ENCODE assay signal across 8 cellular contexts in the genomic region with DNA sequence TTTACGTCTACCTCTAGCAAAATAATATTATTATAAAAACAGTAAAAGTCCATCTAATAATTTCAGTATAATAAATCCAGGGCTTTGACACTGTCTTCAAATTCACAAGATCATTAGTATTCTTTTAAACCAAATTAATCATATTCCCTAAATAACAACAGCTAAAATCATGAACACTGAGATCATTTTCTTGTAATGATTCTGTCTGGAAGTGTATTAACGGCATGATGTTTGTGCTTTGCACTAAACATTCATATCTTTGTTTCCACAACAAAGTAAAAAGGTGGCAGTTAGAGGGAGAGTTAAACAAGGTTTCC. TPM values are rescaled to one million over a fixed set of nuclear protein-coding genes. Genes with fewer than 3 reads are reported as not detected.
DNase-seq lines count a peak whose midpoint lies in the region; ATAC-seq, FAIRE-seq and TF ChIP-seq lines count a peak whose summit lies in the region.

No MANE protein-coding gene starts in this region.

- peaks cover 52% of the 10 kb centered on the region for H3K4me1 Mint-ChIP-seq in activated naive CD8-positive, alpha-beta T cell treated with anti-CD3 and anti-CD28 coated beads, Interleukin-2, amount 50 U/mL, for 24 hours

- H3K27ac Mint-ChIP-seq in activated naive CD8-positive, alpha-beta T cell treated with anti-CD3 and anti-CD28 coated beads, Interleukin-2, amount 50 U/mL, for 24 hours, result peak overlapping the region; percentile 95

- no peaks in the 10 kb centered on the region for H3K36me3 ChIP-seq in SK-N-SH (replicated peaks in 1 of 2; ENCODE audit: control insufficient read depth in 1 of 2, insufficient read depth in 2 of 2, low read length in 1 of 2)
- H3K36me3 ChIP-seq in kidney (ENCODE audit: control insufficient read depth in 1 of 2, insufficient read depth in 2 of 2, low read length in 2 of 2), result no peaks in the 10 kb centered on the region
- no peaks in the 10 kb centered on the region for H3K36me3 ChIP-seq in stomach smooth muscle (ENCODE audit: control insufficient read depth in 2 of 2, insufficient read depth in 2 of 2, low read length in 2 of 2)

- DNase-seq in SK-N-SH (no peak), kidney (no peak), SIG-M5 treated with dmso at 0.1 percent for 504 hours (lab: John Stamatoyannopoulos, UW; ENCODE audit: unreplicated experiment) (no peak), NCI-H187 (lab: John Stamatoyannopoulos, UW) (no peak), AG08395 (ENCODE audit: low spot score) (no peak)
- no peak for DNase-seq in activated naive CD8-positive, alpha-beta T cell treated with anti-CD3 and anti-CD28 coated beads, Interleukin-2, amount 50 U/mL, for 24 hours

- CTCF ChIA-PET in SK-N-SH (lab: Yijun Ruan, JAX), result interaction anchor here (0.9 to 2.6 kb wide), 5 partner anchors 15 to 234 kb away, joined by 3 to 8 read pairs (median 4); no protein-coding TSS in a partner anchor

- no peaks in the 10 kb centered on the region for H3K9me2 ChIP-seq in SK-N-SH

- H3K27me3 ChIP-seq in SK-N-SH (ENCODE audit: insufficient read depth) (no peaks in the 10 kb centered on the region), stomach smooth muscle (ENCODE audit: control insufficient read depth in 1 of 2, insufficient read depth in 2 of 2, low read length in 2 of 2) (no peaks in the 10 kb centered on the region)

- FAIRE-seq in kidney (lab: Jason Lieb, UNC), result no peak

- WGBS in SK-N-SH (ENCODE audit: low lambda C conversion rate), result 92% methylated on average over 2 of the region's 2 CpGs

- no peaks in the 10 kb centered on the region for H3K9me3 Mint-ChIP-seq in activated naive CD8-positive, alpha-beta T cell treated with anti-CD3 and anti-CD28 coated beads, Interleukin-2, amount 50 U/mL, for 24 hours

- H3K4me1 ChIP-seq in SK-N-SH (ENCODE audit: control insufficient read depth in 1 of 2, insufficient read depth in 2 of 2, low read depth in 1 of 2, low read length in 1 of 2) (peaks cover 2 to 5% of the 10 kb centered on the region in 2 experiments; a peak in 3 of 4 replicates), kidney (ENCODE audit: control insufficient read depth in 1 of 2, insufficient read depth in 1 of 2, low read depth in 1 of 2, low read length in 2 of 2) (peaks cover 2 to 13% of the 10 kb centered on the region in 2 donors), stomach smooth muscle (ENCODE audit: control insufficient read depth, insufficient read depth, low read length) (peaks cover 2% of the 10 kb centered on the region)

- no peak for TF ChIP-seq EP300 in SK-N-SH (IDR thresholded peaks at IDR 0.05; ENCODE audit: borderline replicate concordance in 1 of 2, low read depth in 1 of 2, low read length in 1 of 2)

- no peak for TF ChIP-seq RAD21 in SK-N-SH (IDR thresholded peaks at IDR 0.05; ENCODE audit: low read length)

- TF ChIP-seq CTCF in SK-N-SH (IDR thresholded peaks at IDR 0.05) (no peak), kidney (IDR thresholded peaks at IDR 0.05; ENCODE audit: borderline replicate concordance, extremely low read depth, insufficient read depth) (no peak)

- H3K9ac ChIP-seq in SK-N-SH, result peak overlapping the region; percentile 78; the same call in 1 of the 2 replicates
- H3K9ac ChIP-seq in kidney (ENCODE audit: low read length in 2 of 2), result peak overlapping the region in 1 of 2 donors; percentile 74
- H3K9ac ChIP-seq in stomach smooth muscle (ENCODE audit: low read length in 2 of 2), result peak overlapping the region; percentile 64 to 72

- H4K20me1 ChIP-seq in SK-N-SH (ENCODE audit: insufficient read depth), result no peaks in the 10 kb centered on the region

- intact Hi-C loops in kidney (cut with DNase I), result no loop called here

- no peaks in the 10 kb centered on the region for H3K27me3 Mint-ChIP-seq in activated naive CD8-positive, alpha-beta T cell treated with anti-CD3 and anti-CD28 coated beads, Interleukin-2, amount 50 U/mL, for 24 hours

- H3K4me3 ChIP-seq in SK-N-SH (ENCODE audit: low read depth in 2 of 2, low read length in 1 of 2) (peak overlapping the region; percentile 65 to 72; a peak in 2 of 4 replicates), kidney (ENCODE audit: low read length in 2 of 2) (peak overlapping the region; percentile 61 to 86), stomach smooth muscle (ENCODE audit: low read length in 2 of 2) (peak overlapping the region; percentile 74 to 77)

- H3K4me3 Mint-ChIP-seq in activated naive CD8-positive, alpha-beta T cell treated with anti-CD3 and anti-CD28 coated beads, Interleukin-2, amount 50 U/mL, for 24 hours, result peak overlapping the region; percentile 95

- no peaks in the 10 kb centered on the region for H3K9me3 ChIP-seq in SK-N-SH
- H3K9me3 ChIP-seq in kidney (ENCODE audit: control insufficient read depth in 1 of 2, low read length in 2 of 2), result no peaks in the 10 kb centered on the region
- H3K9me3 ChIP-seq in stomach smooth muscle (ENCODE audit: control insufficient read depth in 2 of 2, low read length in 2 of 2), result no peaks in the 10 kb centered on the region

- H3F3A ChIP-seq in SK-N-SH (replicated peaks; ENCODE audit: insufficient read depth), result peaks cover 9% of the 10 kb centered on the region

- peak overlapping the region; percentile 88; the same call in 1 of the 2 replicates for H2AFZ ChIP-seq in SK-N-SH (ENCODE audit: low read depth)

- peak overlapping the region; percentile 85; the same call in 1 of the 2 replicates for H3K4me2 ChIP-seq in SK-N-SH

- H3K27ac ChIP-seq in SK-N-SH (ENCODE audit: low read depth in 2 of 2, low read length in 1 of 2), result peak overlapping the region in 1 of 2 experiments; percentile 57; a peak in 1 of 4 replicates
- peak overlapping the region; percentile 91 to 95 for H3K27ac ChIP-seq in kidney (ENCODE audit: low read depth in 2 of 2, low read length in 2 of 2)
- H3K27ac ChIP-seq in stomach smooth muscle (ENCODE audit: low read length), result peak overlapping the region; percentile 72

- peaks cover 51% of the 10 kb centered on the region for H3K79me2 ChIP-seq in SK-N-SH (ENCODE audit: insufficient read depth)

- POLR2A ChIA-PET in SK-N-SH (lab: Yijun Ruan, JAX), result interaction anchor here (1.1 kb wide), 1 partner anchor 19 kb away, joined by 3 read pairs; a partner anchor contains a TSS

- ATAC-seq in SK-N-SH treated with all-trans-retinoic acid at 6 μM for 48 hours, result no peak
- ATAC-seq in activated naive CD8-positive, alpha-beta T cell treated with anti-CD3 and anti-CD28 coated beads, Interleukin-2, amount 50 U/mL, for 24 hours, result no peak

- peaks cover 9% of the 10 kb centered on the region for H3K36me3 Mint-ChIP-seq in activated naive CD8-positive, alpha-beta T cell treated with anti-CD3 and anti-CD28 coated beads, Interleukin-2, amount 50 U/mL, for 24 hours (ENCODE audit: low read depth)

TF ChIP-seq in SK-N-SH, 30 proteins besides CTCF, POLR2A, EP300 and RAD21:
- TF ChIP-seq POLR2AphosphoS5 (IDR thresholded peaks at IDR 0.05; ENCODE audit: low read depth, low read length), result no peak
- no peak for TF ChIP-seq SIN3A (IDR thresholded peaks at IDR 0.05; ENCODE audit: borderline replicate concordance, low read depth, low read length)
- TF ChIP-seq ELF1 (IDR thresholded peaks at IDR 0.05), result no peak

TF ChIP-seq in SK-N-SH treated with all-trans-retinoic acid at 6 μM for 48 hours, 23 proteins besides CTCF, POLR2A, EP300 and RAD21:
- TF ChIP-seq, protein P1, sequence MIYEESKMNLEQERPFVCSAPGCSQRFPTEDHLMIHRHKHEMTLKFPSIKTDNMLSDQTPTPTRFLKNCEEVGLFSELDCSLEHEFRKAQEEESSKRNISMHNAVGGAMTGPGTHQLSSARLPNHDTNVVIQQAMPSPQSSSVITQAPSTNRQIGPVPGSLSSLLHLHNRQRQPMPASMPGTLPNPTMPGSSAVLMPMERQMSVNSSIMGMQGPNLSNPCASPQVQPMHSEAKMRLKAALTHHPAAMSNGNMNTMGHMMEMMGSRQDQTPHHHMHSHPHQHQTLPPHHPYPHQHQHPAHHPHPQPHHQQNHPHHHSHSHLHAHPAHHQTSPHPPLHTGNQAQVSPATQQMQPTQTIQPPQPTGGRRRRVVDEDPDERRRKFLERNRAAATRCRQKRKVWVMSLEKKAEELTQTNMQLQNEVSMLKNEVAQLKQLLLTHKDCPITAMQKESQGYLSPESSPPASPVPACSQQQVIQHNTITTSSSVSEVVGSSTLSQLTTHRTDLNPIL (CRISPR knock-in tag; IDR thresholded peaks at IDR 0.05; ENCODE audit: low read depth), result no peak
- TF ChIP-seq ZFP3 (CRISPR knock-in tag; IDR thresholded peaks at IDR 0.05), result no peak
- TF ChIP-seq, protein P2, sequence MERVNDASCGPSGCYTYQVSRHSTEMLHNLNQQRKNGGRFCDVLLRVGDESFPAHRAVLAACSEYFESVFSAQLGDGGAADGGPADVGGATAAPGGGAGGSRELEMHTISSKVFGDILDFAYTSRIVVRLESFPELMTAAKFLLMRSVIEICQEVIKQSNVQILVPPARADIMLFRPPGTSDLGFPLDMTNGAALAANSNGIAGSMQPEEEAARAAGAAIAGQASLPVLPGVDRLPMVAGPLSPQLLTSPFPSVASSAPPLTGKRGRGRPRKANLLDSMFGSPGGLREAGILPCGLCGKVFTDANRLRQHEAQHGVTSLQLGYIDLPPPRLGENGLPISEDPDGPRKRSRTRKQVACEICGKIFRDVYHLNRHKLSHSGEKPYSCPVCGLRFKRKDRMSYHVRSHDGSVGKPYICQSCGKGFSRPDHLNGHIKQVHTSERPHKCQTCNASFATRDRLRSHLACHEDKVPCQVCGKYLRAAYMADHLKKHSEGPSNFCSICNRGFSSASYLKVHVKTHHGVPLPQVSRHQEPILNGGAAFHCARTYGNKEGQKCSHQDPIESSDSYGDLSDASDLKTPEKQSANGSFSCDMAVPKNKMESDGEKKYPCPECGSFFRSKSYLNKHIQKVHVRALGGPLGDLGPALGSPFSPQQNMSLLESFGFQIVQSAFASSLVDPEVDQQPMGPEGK (CRISPR knock-in tag; IDR thresholded peaks at IDR 0.05; ENCODE audit: borderline replicate concordance), result no peak
- no peak for TF ChIP-seq TOX (CRISPR knock-in tag; IDR thresholded peaks at IDR 0.05; ENCODE audit: borderline replicate concordance)
TF ChIP-seq in SK-N-SH treated with all-trans-retinoic acid at 6 μM for 48 hours: peak in this region for 0.

RNA-seq across cellular contexts. Expression of a gene that starts 18.8 kb away (rescaled TPM):
- polyA plus RNA-seq in SK-N-SH (2012; rRNA removed), result 2.5 and 2.8 TPM in 2 replicates
- polyA plus RNA-seq in SK-N-SH (2012; cell fraction: cytosol; rRNA removed), result 2.9 TPM in 2 replicates
- 5.1 and 6.3 TPM in 2 replicates for polyA plus RNA-seq in SK-N-SH (2012; cell fraction: nucleus; rRNA removed)
- total RNA-seq in kidney, result 26.0 TPM
- polyA plus RNA-seq in kidney (ENCODE audit: insufficient read depth, low read depth, low replicate concordance), result 2.4 TPM
